ENCODE assay signal across 1 cellular context in genomic region chr7:100013328-100013676, GRCh38.
TF ChIP-seq lines count a peak whose summit lies in the region.

No MANE protein-coding gene starts in this region.

TF ChIP-seq in HepG2, 621 proteins besides CTCF, POLR2A, EP300 and RAD21:
- TF ChIP-seq ZMAT3 (CRISPR knock-in tag; conservative IDR thresholded peaks at IDR 0.05) (no peak), ZMYM2 (CRISPR knock-in tag; IDR thresholded peaks at IDR 0.05) (no peak), HOXA3 (CRISPR knock-in tag; IDR thresholded peaks at IDR 0.05) (no peak), ZNF318 (CRISPR knock-in tag; IDR thresholded peaks at IDR 0.05) (no peak), NFKB2 (CRISPR knock-in tag; IDR thresholded peaks at IDR 0.05; ENCODE audit: borderline replicate concordance) (no peak), BORCS8-MEF2B (CRISPR knock-in tag; IDR thresholded peaks at IDR 0.05) (no peak), HNF1A (IDR thresholded peaks at IDR 0.05; ENCODE audit: low read depth) (no peak), HNF1A (CRISPR knock-in tag; IDR thresholded peaks at IDR 0.05; ENCODE audit: borderline replicate concordance) (no peak), ZNF331 (CRISPR knock-in tag; IDR thresholded peaks at IDR 0.05) (no peak), BRD4 (CRISPR knock-in tag; IDR thresholded peaks at IDR 0.05) (no peak), MIER2 (CRISPR knock-in tag; IDR thresholded peaks at IDR 0.05) (no peak), DPF2 (CRISPR knock-in tag; IDR thresholded peaks at IDR 0.05; ENCODE audit: borderline replicate concordance, low read depth) (no peak), ZKSCAN1 (IDR thresholded peaks at IDR 0.05; ENCODE audit: low read length) (no peak), ADNP (CRISPR knock-in tag; IDR thresholded peaks at IDR 0.05) (no peak)
- TF ChIP-seq, protein P1, sequence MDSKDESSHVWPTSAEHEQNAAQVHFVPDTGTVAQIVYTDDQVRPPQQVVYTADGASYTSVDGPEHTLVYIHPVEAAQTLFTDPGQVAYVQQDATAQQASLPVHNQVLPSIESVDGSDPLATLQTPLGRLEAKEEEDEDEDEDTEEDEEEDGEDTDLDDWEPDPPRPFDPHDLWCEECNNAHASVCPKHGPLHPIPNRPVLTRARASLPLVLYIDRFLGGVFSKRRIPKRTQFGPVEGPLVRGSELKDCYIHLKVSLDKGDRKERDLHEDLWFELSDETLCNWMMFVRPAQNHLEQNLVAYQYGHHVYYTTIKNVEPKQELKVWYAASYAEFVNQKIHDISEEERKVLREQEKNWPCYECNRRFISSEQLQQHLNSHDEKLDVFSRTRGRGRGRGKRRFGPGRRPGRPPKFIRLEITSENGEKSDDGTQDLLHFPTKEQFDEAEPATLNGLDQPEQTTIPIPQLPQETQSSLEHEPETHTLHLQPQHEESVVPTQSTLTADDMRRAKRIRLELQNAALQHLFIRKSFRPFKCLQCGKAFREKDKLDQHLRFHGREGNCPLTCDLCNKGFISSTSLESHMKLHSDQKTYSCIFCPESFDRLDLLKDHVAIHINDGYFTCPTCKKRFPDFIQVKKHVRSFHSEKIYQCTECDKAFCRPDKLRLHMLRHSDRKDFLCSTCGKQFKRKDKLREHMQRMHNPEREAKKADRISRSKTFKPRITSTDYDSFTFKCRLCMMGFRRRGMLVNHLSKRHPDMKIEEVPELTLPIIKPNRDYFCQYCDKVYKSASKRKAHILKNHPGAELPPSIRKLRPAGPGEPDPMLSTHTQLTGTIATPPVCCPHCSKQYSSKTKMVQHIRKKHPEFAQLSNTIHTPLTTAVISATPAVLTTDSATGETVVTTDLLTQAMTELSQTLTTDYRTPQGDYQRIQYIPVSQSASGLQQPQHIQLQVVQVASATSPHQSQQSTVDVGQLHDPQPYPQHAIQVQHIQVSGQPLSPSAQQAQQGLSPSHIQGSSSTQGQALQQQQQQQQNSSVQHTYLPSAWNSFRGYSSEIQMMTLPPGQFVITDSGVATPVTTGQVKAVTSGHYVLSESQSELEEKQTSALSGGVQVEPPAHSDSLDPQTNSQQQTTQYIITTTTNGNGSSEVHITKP (CRISPR knock-in tag; IDR thresholded peaks at IDR 0.05; ENCODE audit: low read depth), result no peak
- TF ChIP-seq, protein P2, sequence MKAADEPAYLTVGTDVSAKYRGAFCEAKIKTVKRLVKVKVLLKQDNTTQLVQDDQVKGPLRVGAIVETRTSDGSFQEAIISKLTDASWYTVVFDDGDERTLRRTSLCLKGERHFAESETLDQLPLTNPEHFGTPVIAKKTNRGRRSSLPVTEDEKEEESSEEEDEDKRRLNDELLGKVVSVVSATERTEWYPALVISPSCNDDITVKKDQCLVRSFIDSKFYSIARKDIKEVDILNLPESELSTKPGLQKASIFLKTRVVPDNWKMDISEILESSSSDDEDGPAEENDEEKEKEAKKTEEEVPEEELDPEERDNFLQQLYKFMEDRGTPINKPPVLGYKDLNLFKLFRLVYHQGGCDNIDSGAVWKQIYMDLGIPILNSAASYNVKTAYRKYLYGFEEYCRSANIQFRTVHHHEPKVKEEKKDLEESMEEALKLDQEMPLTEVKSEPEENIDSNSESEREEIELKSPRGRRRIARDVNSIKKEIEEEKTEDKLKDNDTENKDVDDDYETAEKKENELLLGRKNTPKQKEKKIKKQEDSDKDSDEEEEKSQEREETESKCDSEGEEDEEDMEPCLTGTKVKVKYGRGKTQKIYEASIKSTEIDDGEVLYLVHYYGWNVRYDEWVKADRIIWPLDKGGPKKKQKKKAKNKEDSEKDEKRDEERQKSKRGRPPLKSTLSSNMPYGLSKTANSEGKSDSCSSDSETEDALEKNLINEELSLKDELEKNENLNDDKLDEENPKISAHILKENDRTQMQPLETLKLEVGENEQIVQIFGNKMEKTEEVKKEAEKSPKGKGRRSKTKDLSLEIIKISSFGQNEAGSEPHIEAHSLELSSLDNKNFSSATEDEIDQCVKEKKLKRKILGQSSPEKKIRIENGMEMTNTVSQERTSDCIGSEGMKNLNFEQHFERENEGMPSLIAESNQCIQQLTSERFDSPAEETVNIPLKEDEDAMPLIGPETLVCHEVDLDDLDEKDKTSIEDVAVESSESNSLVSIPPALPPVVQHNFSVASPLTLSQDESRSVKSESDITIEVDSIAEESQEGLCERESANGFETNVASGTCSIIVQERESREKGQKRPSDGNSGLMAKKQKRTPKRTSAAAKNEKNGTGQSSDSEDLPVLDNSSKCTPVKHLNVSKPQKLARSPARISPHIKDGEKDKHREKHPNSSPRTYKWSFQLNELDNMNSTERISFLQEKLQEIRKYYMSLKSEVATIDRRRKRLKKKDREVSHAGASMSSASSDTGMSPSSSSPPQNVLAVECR (CRISPR knock-in tag; IDR thresholded peaks at IDR 0.05; ENCODE audit: borderline replicate concordance), result no peak
- TF ChIP-seq, protein P3, sequence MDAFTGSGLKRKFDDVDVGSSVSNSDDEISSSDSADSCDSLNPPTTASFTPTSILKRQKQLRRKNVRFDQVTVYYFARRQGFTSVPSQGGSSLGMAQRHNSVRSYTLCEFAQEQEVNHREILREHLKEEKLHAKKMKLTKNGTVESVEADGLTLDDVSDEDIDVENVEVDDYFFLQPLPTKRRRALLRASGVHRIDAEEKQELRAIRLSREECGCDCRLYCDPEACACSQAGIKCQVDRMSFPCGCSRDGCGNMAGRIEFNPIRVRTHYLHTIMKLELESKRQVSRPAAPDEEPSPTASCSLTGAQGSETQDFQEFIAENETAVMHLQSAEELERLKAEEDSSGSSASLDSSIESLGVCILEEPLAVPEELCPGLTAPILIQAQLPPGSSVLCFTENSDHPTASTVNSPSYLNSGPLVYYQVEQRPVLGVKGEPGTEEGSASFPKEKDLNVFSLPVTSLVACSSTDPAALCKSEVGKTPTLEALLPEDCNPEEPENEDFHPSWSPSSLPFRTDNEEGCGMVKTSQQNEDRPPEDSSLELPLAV (CRISPR knock-in tag; conservative IDR thresholded peaks at IDR 0.05; ENCODE audit: low read depth), result no peak
- TF ChIP-seq, protein P4, sequence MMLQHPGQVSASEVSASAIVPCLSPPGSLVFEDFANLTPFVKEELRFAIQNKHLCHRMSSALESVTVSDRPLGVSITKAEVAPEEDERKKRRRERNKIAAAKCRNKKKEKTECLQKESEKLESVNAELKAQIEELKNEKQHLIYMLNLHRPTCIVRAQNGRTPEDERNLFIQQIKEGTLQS (CRISPR knock-in tag; IDR thresholded peaks at IDR 0.05), result no peak
TF ChIP-seq in HepG2: peak in this region for 0.
